ENCODE assay signal across 27 cellular contexts in the genomic region with DNA sequence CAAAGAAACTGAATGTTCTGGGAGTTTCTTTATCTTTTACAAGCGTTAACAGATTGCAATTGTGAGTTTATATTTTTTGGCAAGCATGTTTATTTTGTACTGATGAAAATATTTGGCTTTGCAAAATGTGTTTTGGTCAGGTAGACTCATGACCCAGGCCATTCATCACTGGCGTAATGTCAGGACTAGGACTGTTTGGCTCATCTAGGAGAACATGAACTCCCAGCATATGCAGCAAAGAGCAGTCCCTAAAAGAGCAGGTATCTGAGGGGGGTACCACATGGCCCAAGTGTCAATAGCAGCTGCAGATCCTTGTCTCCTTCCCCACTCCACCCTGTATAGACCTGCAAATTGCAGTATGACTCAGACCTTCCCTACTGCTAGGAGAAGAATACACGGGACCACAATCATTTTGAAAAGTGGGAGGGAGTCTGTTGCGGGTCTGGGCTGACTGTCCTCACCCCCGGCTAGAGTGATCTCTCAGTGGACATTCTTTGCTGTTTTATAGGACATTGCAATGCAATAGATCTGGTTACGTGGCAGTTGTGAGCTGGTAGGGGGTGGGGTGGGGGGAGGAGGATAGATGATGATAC. TPM values are rescaled to one million over a fixed set of nuclear protein-coding genes. Genes with fewer than 3 reads are reported as not detected.
A peak's percentile ranks its signal among the peaks of the same experiment; 100 is the strongest.
DNase-seq lines count a peak whose midpoint lies in the region; ATAC-seq and TF ChIP-seq lines count a peak whose summit lies in the region.
"Had no signal": no experiment of that assay in that cellular context is flagged by ENCODE, and none has a peak within 500 bp of the region (broad histone marks: within the 10 kb centered on the region; RNA-seq: fewer than 3 reads in every experiment).

No MANE protein-coding gene starts in this region.

- H2BK20ac ChIP-seq in IMR-90 (ENCODE audit: low read depth, low read length), result no peak overlapping the region

- H3K23ac ChIP-seq in IMR-90 (ENCODE audit: low read depth, low read length) (0 out of 2 replicates have a peak overlapping the region, but pooled peaks have one; percentile 7), mesenchymal stem cell (ENCODE audit: low read length in 2 of 2) (no peak overlapping the region)

- TF ChIP-seq POLR2A in IMR-90 (IDR thresholded peaks at IDR 0.05; ENCODE audit: low read depth, low read length), result no peak

- TF ChIP-seq RAD21 in IMR-90 (IDR thresholded peaks at IDR 0.05; ENCODE audit: low read length), result no peak

- no peaks in the 10 kb centered on the region for H3K36me3 ChIP-seq in IMR-90 (ENCODE audit: control insufficient read depth, insufficient read depth, low read length)
- no peaks in the 10 kb centered on the region for H3K36me3 ChIP-seq in mesenchymal stem cell (ENCODE audit: control insufficient read depth in 1 of 2, insufficient read depth in 2 of 2, low read depth in 1 of 2, low read length in 2 of 2)
- H3K36me3 ChIP-seq: adrenal gland, esophagus squamous epithelium, HAP-1 had no signal

- H3K9me3 Mint-ChIP-seq in activated CD4-positive, alpha-beta T cell treated with anti-CD3 and anti-CD28 coated beads, Interleukin-2, amount 10 ng/mL, durations not matched to agents 7 days and 5 days, result no peaks in the 10 kb centered on the region
- peaks cover 17% of the 10 kb centered on the region for H3K9me3 Mint-ChIP-seq in nephron progenitor cell

- H3K9me1 ChIP-seq in IMR-90 (ENCODE audit: insufficient read depth, low read length), result peaks cover 4% of the 10 kb centered on the region; the same call in 1 of the 2 replicates

- H3K27me3 ChIP-seq in IMR-90 (ENCODE audit: control insufficient read depth, insufficient read depth, low read length) (no peaks in the 10 kb centered on the region), mesenchymal stem cell (ENCODE audit: control insufficient read depth in 1 of 2, insufficient read depth in 1 of 2, low read length in 2 of 2) (no peaks in the 10 kb centered on the region)
- H3K27me3 ChIP-seq: adrenal gland, esophagus squamous epithelium had no signal

- peak overlapping the region in 1 of 2 experiments; percentile 87 for H2BK12ac ChIP-seq in mesenchymal stem cell (ENCODE audit: low read length in 2 of 2)

- H3K4me1 Mint-ChIP-seq in activated CD4-positive, alpha-beta T cell treated with anti-CD3 and anti-CD28 coated beads, Interleukin-2, amount 10 ng/mL, durations not matched to agents 7 days and 5 days, result no peaks in the 10 kb centered on the region
- H3K4me1 Mint-ChIP-seq in nephron progenitor cell, result peaks cover 19% of the 10 kb centered on the region

- H3K27me3 Mint-ChIP-seq in activated CD4-positive, alpha-beta T cell treated with anti-CD3 and anti-CD28 coated beads, Interleukin-2, amount 10 ng/mL, durations not matched to agents 7 days and 5 days, result no peaks in the 10 kb centered on the region
- H3K27me3 Mint-ChIP-seq in nephron progenitor cell (ENCODE audit: low read depth, poor library complexity), result peaks cover 3% of the 10 kb centered on the region

- TF ChIP-seq CTCF in IMR-90 (conservative IDR thresholded peaks at IDR 0.05; ENCODE audit: low read depth, low read length) (no peak), astrocyte of the cerebellum (IDR thresholded peaks at IDR 0.05; ENCODE audit: low read depth, low read length, missing control alignments) (no peak), nephron progenitor cell (IDR thresholded peaks at IDR 0.05) (no peak)

- in situ Hi-C loops in IMR-90 (cut with MboI; ENCODE audit: low sequenced_read_pairs), result no loop called here
- in situ Hi-C loops in astrocyte of the cerebellum (cut with HindIII; ENCODE audit: low sequenced_read_pairs), result no loop called here

- H4K5ac ChIP-seq in IMR-90 (ENCODE audit: low read depth, low read length), result no peak overlapping the region

- H3K79me1 ChIP-seq in IMR-90 (ENCODE audit: low read depth in 1 of 2, low read length in 2 of 2) (no peaks in the 10 kb centered on the region), mesenchymal stem cell (replicated peaks; ENCODE audit: low read length, poor library complexity, severe bottlenecking) (no peaks in the 10 kb centered on the region)

- CTCF ChIA-PET in IMR-90 (lab: Yijun Ruan, JAX), result interaction anchor here (0.5 kb wide), 1 partner anchor 17 kb away, joined by 4 read pairs; no protein-coding TSS in a partner anchor
- CTCF ChIA-PET in activated CD4-positive, alpha-beta T cell treated with anti-CD3 and anti-CD28 coated beads, Interleukin-2, amount 10 ng/mL, durations not matched to agents 7 days and 5 days (lab: Charles Lee), result no interaction called here

- H3K18ac ChIP-seq in IMR-90 (ENCODE audit: low read depth, low read length) (no peak overlapping the region; the same call in 1 of the 2 replicates), mesenchymal stem cell (ENCODE audit: low read depth in 1 of 2, low read length in 2 of 2) (peak overlapping the region in 1 of 2 experiments; percentile 4)

- H3K9ac ChIP-seq in IMR-90 (ENCODE audit: low read depth, low read length) (no peak overlapping the region), mesenchymal stem cell (ENCODE audit: low read length) (no peak overlapping the region)

- no peak overlapping the region for H3K4me3 ChIP-seq in IMR-90 (ENCODE audit: insufficient read depth, low read depth, low read length)
- no peak overlapping the region for H3K4me3 ChIP-seq in astrocyte of the cerebellum (ENCODE audit: low read depth, low read length)
- no peak overlapping the region for H3K4me3 ChIP-seq in mesenchymal stem cell (ENCODE audit: insufficient read depth in 1 of 2, low read depth in 1 of 2, low read length in 2 of 2)
- H3K4me3 ChIP-seq: adrenal gland, esophagus squamous epithelium, HAP-1 had no signal

- no peak overlapping the region for H3K4me3 Mint-ChIP-seq in activated CD4-positive, alpha-beta T cell treated with anti-CD3 and anti-CD28 coated beads, Interleukin-2, amount 10 ng/mL, durations not matched to agents 7 days and 5 days
- no peak overlapping the region for H3K4me3 Mint-ChIP-seq in nephron progenitor cell

- peak overlapping the region; percentile 85 for H2AK9ac ChIP-seq in IMR-90 (replicated peaks; ENCODE audit: low read depth, low read length, poor library complexity)

- H3K27ac Mint-ChIP-seq in activated CD4-positive, alpha-beta T cell treated with anti-CD3 and anti-CD28 coated beads, Interleukin-2, amount 10 ng/mL, durations not matched to agents 7 days and 5 days, result no peak overlapping the region
- no peak overlapping the region for H3K27ac Mint-ChIP-seq in nephron progenitor cell

- no peak overlapping the region for H2BK15ac ChIP-seq in IMR-90 (ENCODE audit: low read depth, low read length)
- no peak overlapping the region for H2BK15ac ChIP-seq in mesenchymal stem cell (ENCODE audit: low read depth, poor library complexity, severe bottlenecking)

- H3K4ac ChIP-seq in IMR-90 (ENCODE audit: low read depth, low read length) (0 out of 2 replicates have a peak overlapping the region, but pooled peaks have one; percentile 22), mesenchymal stem cell (ENCODE audit: low read depth in 1 of 2, low read length in 2 of 2) (no peak overlapping the region)

- H3K9me3 ChIP-seq in IMR-90 (ENCODE audit: control insufficient read depth, insufficient read depth, low read length) (no peaks in the 10 kb centered on the region), mesenchymal stem cell (ENCODE audit: control insufficient read depth, low read length) (no peaks in the 10 kb centered on the region)
- H3K9me3 ChIP-seq: adrenal gland, esophagus squamous epithelium, HAP-1 had no signal

- H3K4me2 ChIP-seq in IMR-90 (ENCODE audit: low read depth, low read length) (no peak overlapping the region; the same call in 1 of the 2 replicates), mesenchymal stem cell (ENCODE audit: low read length, poor library complexity, severe bottlenecking) (no peak overlapping the region)

- intact Hi-C loops in IMR-90 (cut with micrococcal nuclease), result loop anchor here (5.0 kb wide), 1 partner anchor 94 kb away; no protein-coding TSS in a partner anchor

- no peaks in the 10 kb centered on the region for H4K20me1 ChIP-seq in IMR-90 (ENCODE audit: insufficient read depth, low read length)

- no peaks in the 10 kb centered on the region for H3K36me3 Mint-ChIP-seq in activated CD4-positive, alpha-beta T cell treated with anti-CD3 and anti-CD28 coated beads, Interleukin-2, amount 10 ng/mL, durations not matched to agents 7 days and 5 days (ENCODE audit: low read depth)
- H3K36me3 Mint-ChIP-seq in nephron progenitor cell (ENCODE audit: low read depth), result peaks cover 11% of the 10 kb centered on the region

- no peak overlapping the region for H2BK5ac ChIP-seq in IMR-90 (ENCODE audit: low read depth, low read length, poor library complexity, severe bottlenecking)
- no peak overlapping the region for H2BK5ac ChIP-seq in mesenchymal stem cell (ENCODE audit: low read depth, low read length, poor library complexity, severe bottlenecking)

- no TSS peak for BruUV-seq in IMR-90 (replicated peaks; lab: Mats Ljungman, UMichigan)

- H4K91ac ChIP-seq in IMR-90 (ENCODE audit: insufficient read depth, low read depth, low read length) (no peak overlapping the region), mesenchymal stem cell (ENCODE audit: low read length) (peak overlapping the region; percentile 73)

- H3K4me1 ChIP-seq in IMR-90 (ENCODE audit: control insufficient read depth, insufficient read depth, low read length) (peaks cover 5% of the 10 kb centered on the region; the same call in 1 of the 2 replicates), mesenchymal stem cell (ENCODE audit: control insufficient read depth, insufficient read depth, low read depth, low read length) (no peaks in the 10 kb centered on the region)
- H3K4me1 ChIP-seq: adrenal gland, esophagus squamous epithelium had no signal

- dilution Hi-C loops in IMR-90 (cut with HindIII; ENCODE audit: low sequenced_read_pairs, unreplicated experiment), result no loop called here

- ATAC-seq in IMR-90 (ENCODE audit: low read depth) (peak; percentile 58), GM19328 (IDR thresholded peaks at IDR 0.05; ENCODE audit: unreplicated experiment) (no peak)

- H3K27ac ChIP-seq in IMR-90 (ENCODE audit: insufficient read depth, low read length) (no peak overlapping the region), mesenchymal stem cell (ENCODE audit: low read length, poor library complexity, severe bottlenecking) (no peak overlapping the region)
- H3K27ac ChIP-seq: adrenal gland, C4-2B, esophagus squamous epithelium, VCaP had no signal

- H2BK120ac ChIP-seq in IMR-90 (ENCODE audit: low read depth, low read length), result peak overlapping the region; percentile 6; the same call in 1 of the 2 replicates
- H2BK120ac ChIP-seq in mesenchymal stem cell (ENCODE audit: low read depth, low read length), result no peak overlapping the region

- POLR2A ChIA-PET in IMR-90 (lab: Charles Lee; ENCODE audit: unreplicated experiment), result no interaction called here
- POLR2A ChIA-PET in activated CD4-positive, alpha-beta T cell treated with anti-CD3 and anti-CD28 coated beads, Interleukin-2, amount 10 ng/mL, durations not matched to agents 7 days and 5 days (lab: Charles Lee), result no interaction called here

- WGBS in IMR-90 (ENCODE audit: extremely low coverage in 2 of 2, insufficient read length in 1 of 2), 2 experiments, result 100% methylated on average over 1 of the region's 6 CpGs; no CpG with 5 or more reads in 1 of the 2 experiments
- 58% methylated on average over 6 of the region's 6 CpGs for WGBS in mesenchymal stem cell

- DNase-seq in EH (ENCODE audit: low read depth) (peak; percentile 21), IMR-90 (no peak), astrocyte of the cerebellum (ENCODE audit: low read depth) (peak; percentile 37), mesenchymal stem cell (peak; percentile 63), LoVo (ENCODE audit: low spot score) (no peak), nephron progenitor cell (no peak)
- DNase-seq in activated CD4-positive, alpha-beta T cell treated with anti-CD3 and anti-CD28 coated beads, Interleukin-2, amount 10 ng/mL, durations not matched to agents 7 days and 5 days, result no peak
- DNase-seq: activated CD4-positive, alpha-beta T cell treated with anti-CD3 and anti-CD28 coated beads, Interleukin-2, amount 50 U/mL, for 48 hours; activated gamma-delta T cell treated with Interleukin-2 at 50 U/mL for 16 hours; adrenal gland; central memory CD4-positive, alpha-beta T cell; esophagus squamous epithelium; Karpas-422; left cardiac atrium; NCI-H1092; NCI-H2107; NCI-H774; posterior cingulate gyrus; SIG-M5; stimulated activated CD4-positive, alpha-beta T cell treated with anti-CD3 and anti-CD28 coated beads, Interleukin-2, amount 100 ng/mL, for 24 hours; stimulated activated naive CD4-positive, alpha-beta T cell treated with Interleukin-2 at 50 U/mL for 16 hours; T-helper 1 cell had no signal

- H3K56ac ChIP-seq in IMR-90 (ENCODE audit: extremely low read depth, insufficient read depth, low read length), result no peak overlapping the region

- H2AFZ ChIP-seq in IMR-90 (replicated peaks; ENCODE audit: low read length, poor library complexity) (no peak overlapping the region), mesenchymal stem cell (ENCODE audit: low read depth, low read length) (no peak overlapping the region)

- H4K8ac ChIP-seq in IMR-90 (ENCODE audit: low read depth in 2 of 2, low read length in 2 of 2), result no peak overlapping the region
- H4K8ac ChIP-seq in mesenchymal stem cell (ENCODE audit: low read length), result peak overlapping the region; percentile 66

- 0 out of 2 replicates have a peak overlapping the region, but pooled peaks have one; percentile 33 for H2AK5ac ChIP-seq in IMR-90 (ENCODE audit: low read depth, low read length)
- H2AK5ac ChIP-seq in mesenchymal stem cell (ENCODE audit: low read length, severe bottlenecking), result no peak overlapping the region

- no peak overlapping the region for H3K14ac ChIP-seq in IMR-90 (replicated peaks; ENCODE audit: low read depth, low read length)
- peak overlapping the region in 1 of 2 experiments; percentile 1 for H3K14ac ChIP-seq in mesenchymal stem cell (ENCODE audit: low read length in 2 of 2)

RNA-seq across cellular contexts. Expression of gene SNCAIP, which starts 20.9 kb away (rescaled TPM):
- 19.0 and 22.5 TPM in 2 replicates for total RNA-seq in IMR-90 (2012; rRNA removed)
- 14.2 and 15.3 TPM in 2 replicates for polyA plus RNA-seq in IMR-90 (2012; rRNA removed)
- 3.0 and 3.5 TPM in 2 replicates for polyA plus RNA-seq in IMR-90 (2012; cell fraction: cytosol; rRNA removed)
- 10.8 and 19.7 TPM in 2 replicates for polyA plus RNA-seq in IMR-90 (2012; cell fraction: nucleus; rRNA removed; ENCODE audit: low replicate concordance)
- polyA plus RNA-seq in mesenchymal stem cell (2013, experiment 1 of 2), result 1.5 TPM
- 1.8 TPM for polyA plus RNA-seq in mesenchymal stem cell (2013, experiment 2 of 2)
- total RNA-seq in activated CD4-positive, alpha-beta T cell treated with anti-CD3 and anti-CD28 coated beads, Interleukin-2, amount 10 ng/mL, durations not matched to agents 7 days and 5 days, result not detected
- total RNA-seq: OCI-LY7 had no signal

Comparison
In these comparisons a context has a peak if more than half of its experiments do, and no peak if none do; other contexts are left out.
1. DNase-seq: peak in EH (single experiment), astrocyte of the cerebellum (single experiment) and mesenchymal stem cell (single experiment); none in IMR-90 (single experiment), activated CD4-positive, alpha-beta T cell treated with anti-CD3 and anti-CD28 coated beads, Interleukin-2, amount 10 ng/mL, durations not matched to agents 7 days and 5 days (single experiment), LoVo (single experiment) and nephron progenitor cell (single experiment).
2. RNA of gene SNCAIP, which starts 20.9 kb away (total RNA-seq): 19.0 to 22.5 TPM in IMR-90; not detected in activated CD4-positive, alpha-beta T cell treated with anti-CD3 and anti-CD28 coated beads, Interleukin-2, amount 10 ng/mL, durations not matched to agents 7 days and 5 days; every median in the first group is over 10 times any median in the second.